Comparison of ENCODE assay signal across 17 cellular contexts in the genomic region with DNA sequence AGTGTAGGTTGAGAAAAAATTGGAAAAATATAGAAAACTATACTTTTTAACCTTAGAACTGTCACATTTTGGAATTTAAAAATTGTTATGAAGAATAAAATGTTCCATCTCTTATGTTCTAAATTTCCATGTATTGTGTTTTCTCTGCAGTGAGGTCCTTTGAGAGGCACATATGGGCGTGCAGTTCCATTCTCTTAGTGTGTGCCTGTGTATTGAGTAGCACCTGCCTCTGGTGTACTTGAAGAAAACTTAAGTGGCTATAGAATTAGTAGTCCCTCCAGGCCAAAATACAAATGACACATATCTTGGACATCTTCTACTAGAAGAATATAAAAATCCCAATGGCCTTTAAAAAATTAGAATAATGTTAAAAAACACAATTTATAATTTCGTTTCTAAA.
"Had no signal": no experiment of that assay in that cellular context is flagged by ENCODE, and none has a peak within 500 bp of the region (broad histone marks: within the 10 kb centered on the region; RNA-seq: fewer than 3 reads in every experiment).

No MANE protein-coding gene starts in this region.

- FAIRE-seq: TTC549 had no signal

- H3K4me3 ChIP-seq: lower lobe of right lung, right atrium auricular region had no signal

- H3K9me3 ChIP-seq: neutrophil had no signal

- DNase-seq: activated CD4-positive, alpha-beta T cell treated with anti-CD3 and anti-CD28 coated beads, Interleukin-2, amount 50 U/mL, for 1 hour; activated CD4-positive, CD25-positive, alpha-beta regulatory T cell; activated naive CD4-positive, alpha-beta T cell treated with anti-CD3 and anti-CD28 coated beads, Interleukin-2, amount 50 U/mL, for 16 hours; activated T-cell treated with anti-CD3 and anti-CD28 coated beads, Interleukin-2, amount 50 U/mL, for 1 hour; endodermal cell; glutamatergic neuron; left cardiac atrium; lower lobe of right lung; naive thymus-derived CD4-positive, alpha-beta T cell; stimulated activated CD4-positive, alpha-beta T cell treated with anti-CD3 and anti-CD28 coated beads, Interleukin-2, amount 100 ng/mL, for 24 hours; stimulated activated naive B cell treated with anti-CD40 and anti-IgM and Interleukin-4, amounts not matched to agents 10 μg/mL and 1 μg/mL and 100 μg/mL, for 72 hours; substantia nigra; T-helper 17 cell had no signal

- H3K36me3 ChIP-seq: lower lobe of right lung, neutrophil, right atrium auricular region had no signal

- ATAC-seq: esophagus mucosa; lower lobe of right lung; naive thymus-derived CD4-positive, alpha-beta T cell; stimulated activated naive B cell treated with anti-CD40 and anti-IgM and Interleukin-4, amounts not matched to agents 10 μg/mL and 1 μg/mL and 100 μg/mL, for 72 hours; T-helper 17 cell had no signal

- H3K27me3 ChIP-seq: neutrophil, right atrium auricular region had no signal

- H3K27ac ChIP-seq: lower lobe of right lung, neutrophil had no signal
